Comparison of ENCODE assay signal across 2 cellular contexts in genomic region chr20:54200487-54201267, GRCh38.
TF ChIP-seq lines count a peak whose summit lies in the region.

No MANE protein-coding gene starts in this region.

TF ChIP-seq in GM23338, 12 proteins besides CTCF, POLR2A, EP300 and RAD21:
- TF ChIP-seq ZNF114 (CRISPR knock-in tag; IDR thresholded peaks at IDR 0.05) (no peak), CREB1 (CRISPR knock-in tag; IDR thresholded peaks at IDR 0.05; ENCODE audit: low read depth) (no peak), ETS1 (IDR thresholded peaks at IDR 0.05) (no peak), JUNB (IDR thresholded peaks at IDR 0.05; ENCODE audit: unreplicated experiment) (no peak), POLR2AphosphoS5 (IDR thresholded peaks at IDR 0.05; ENCODE audit: low read depth) (no peak), NANOG (IDR thresholded peaks at IDR 0.05; ENCODE audit: borderline replicate concordance) (no peak), ZNF331 (CRISPR knock-in tag; IDR thresholded peaks at IDR 0.05; ENCODE audit: low read depth) (no peak)

TF ChIP-seq in H1, 55 proteins besides CTCF, POLR2A, EP300 and RAD21:
- TF ChIP-seq JUN (IDR thresholded peaks at IDR 0.05; ENCODE audit: low read depth, low read length) (no peak), SIRT6 (IDR thresholded peaks at IDR 0.05; ENCODE audit: low read length) (no peak), TEAD4 (IDR thresholded peaks at IDR 0.05; ENCODE audit: low read depth, low read length) (no peak), CEBPB (IDR thresholded peaks at IDR 0.05; ENCODE audit: low read depth, low read length) (no peak), HDAC2 (IDR thresholded peaks at IDR 0.05; ENCODE audit: borderline replicate concordance in 1 of 2, low read depth in 2 of 2, low read length in 2 of 2) (no peak), TCF12 (IDR thresholded peaks at IDR 0.05; ENCODE audit: low read depth, low read length) (no peak), POLR2AphosphoS5 (IDR thresholded peaks at IDR 0.05; ENCODE audit: low read depth, low read length) (no peak), TAF1 (IDR thresholded peaks at IDR 0.05; ENCODE audit: low read depth, low read length) (no peak), TAF7 (optimal IDR thresholded peaks at IDR 0.05; ENCODE audit: borderline replicate concordance, low read depth, low read length) (no peak), BCL11A (IDR thresholded peaks at IDR 0.05; ENCODE audit: low read depth in 2 of 2, low read length in 2 of 2) (no peak), CHD1 (IDR thresholded peaks at IDR 0.05; ENCODE audit: low read depth, low read length) (no peak), MAFK (IDR thresholded peaks at IDR 0.05; ENCODE audit: low read depth, low read length) (no peak), NRF1 (IDR thresholded peaks at IDR 0.05; ENCODE audit: low read depth, low read length) (no peak), KDM5A (IDR thresholded peaks at IDR 0.05; ENCODE audit: low read length) (no peak), SUZ12 (IDR thresholded peaks at IDR 0.05; ENCODE audit: low read length) (no peak), EZH2 (IDR thresholded peaks at IDR 0.05; ENCODE audit: low read depth, low read length, severe bottlenecking) (no peak), TBP (IDR thresholded peaks at IDR 0.05; ENCODE audit: low read depth, low read length) (no peak), ATF2 (IDR thresholded peaks at IDR 0.05; ENCODE audit: low read length) (no peak), NANOG (IDR thresholded peaks at IDR 0.05; ENCODE audit: insufficient read depth, low read depth, low read length, poor library complexity, severe bottlenecking) (no peak), FOSL1 (IDR thresholded peaks at IDR 0.05; ENCODE audit: insufficient read depth, low read depth, low read length) (no peak)
TF ChIP-seq in H1: peak in this region for 0.
